ENCODE assay signal across 17 cellular contexts in the genomic region with DNA sequence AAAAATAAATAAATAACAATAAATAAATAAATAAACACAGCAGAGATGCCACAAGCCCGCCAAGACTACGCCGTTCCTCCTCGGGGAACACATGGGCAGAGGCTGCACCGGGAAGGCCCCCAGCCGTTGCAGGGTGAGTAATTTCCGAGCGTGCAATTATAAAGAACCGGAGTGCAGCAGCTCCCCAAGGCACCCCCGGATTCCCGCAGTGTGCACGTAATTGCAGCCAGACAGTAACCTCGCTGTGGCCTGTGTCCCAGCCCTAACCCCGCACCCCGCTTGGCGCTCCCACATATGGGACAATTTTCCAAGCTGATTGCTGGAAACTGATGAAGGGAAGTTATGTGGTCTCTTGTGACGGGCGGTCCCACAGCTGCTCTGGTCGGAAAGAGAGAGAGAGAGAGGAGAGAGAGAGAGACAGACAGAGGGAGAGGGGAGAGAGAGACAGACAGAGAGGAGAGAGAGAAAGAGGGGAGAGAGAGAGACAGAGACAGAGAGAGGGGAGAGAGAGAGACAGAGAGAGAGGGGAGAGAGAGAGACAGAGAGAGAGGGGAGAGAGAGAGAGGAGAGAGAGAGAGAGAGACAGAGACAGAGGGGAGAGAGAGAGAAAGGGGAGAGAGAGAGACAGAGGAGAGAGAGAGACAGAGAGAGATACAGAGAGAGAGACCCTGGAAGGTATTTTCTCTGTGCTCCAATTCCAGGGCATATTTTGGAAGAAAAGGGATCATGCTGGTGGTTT.
"Had no signal": no experiment of that assay in that cellular context is flagged by ENCODE, and none has a peak within 500 bp of the region (broad histone marks: within the 10 kb centered on the region; RNA-seq: fewer than 3 reads in every experiment).

No MANE protein-coding gene starts in this region.

- H3K27me3 Mint-ChIP-seq: T-helper 17 cell had no signal

- ATAC-seq: activated CD8-positive, alpha-beta T cell treated with anti-CD3 and anti-CD28 coated beads for 36 hours; activated naive CD4-positive, alpha-beta T cell treated with anti-CD3 and anti-CD28 coated beads, Interleukin-2, amount 50 U/mL, for 72 hours; activated T-cell treated with anti-CD3 and anti-CD28 coated beads, Interleukin-2, amount 50 U/mL, for 72 hours; esophagus mucosa; mucosa of descending colon; naive thymus-derived CD4-positive, alpha-beta T cell; T-helper 17 cell had no signal

- H3K27me3 ChIP-seq: colonic mucosa, neutrophil had no signal

- H3K36me3 Mint-ChIP-seq: activated naive CD4-positive, alpha-beta T cell treated with anti-CD3 and anti-CD28 coated beads, Interleukin-2, amount 50 U/mL, for 72 hours; naive thymus-derived CD4-positive, alpha-beta T cell had no signal

- H3K4me1 Mint-ChIP-seq: naive thymus-derived CD4-positive, alpha-beta T cell; T-helper 17 cell had no signal

- H3K36me3 ChIP-seq: colonic mucosa, left ventricle myocardium inferior, neutrophil, thoracic aorta had no signal

- H3K27ac ChIP-seq: colonic mucosa, left ventricle myocardium inferior, neutrophil, thoracic aorta had no signal

- H3K4me3 Mint-ChIP-seq: activated CD8-positive, alpha-beta T cell treated with anti-CD3 and anti-CD28 coated beads for 36 hours; activated T-cell treated with anti-CD3 and anti-CD28 coated beads, Interleukin-2, amount 50 U/mL, for 72 hours; naive thymus-derived CD4-positive, alpha-beta T cell; T-helper 17 cell had no signal

- H3K4me3 ChIP-seq: colonic mucosa, left ventricle myocardium inferior, mucosa of descending colon, thoracic aorta had no signal

- H3K9me3 ChIP-seq: colonic mucosa, neutrophil, thoracic aorta had no signal

- H3K4me1 ChIP-seq: colonic mucosa, left ventricle myocardium inferior had no signal

- DNase-seq: activated CD4-positive, alpha-beta T cell treated with anti-CD3 and anti-CD28 coated beads for 48 hours; activated CD8-positive, alpha-beta T cell treated with anti-CD3 and anti-CD28 coated beads for 36 hours; activated gamma-delta T cell; activated T-cell treated with anti-CD3 and anti-CD28 coated beads, Interleukin-2, amount 50 U/mL, for 72 hours; colonic mucosa; foreskin fibroblast; left ventricle myocardium inferior; mucosa of descending colon; naive thymus-derived CD4-positive, alpha-beta T cell; posterior cingulate gyrus; stimulated activated CD4-positive, alpha-beta T cell treated with anti-CD3 and anti-CD28 coated beads, Interleukin-4, amount 100 ng/mL, for 24 hours; stimulated activated naive CD4-positive, alpha-beta T cell treated with Interleukin-2 at 50 U/mL for 16 hours; T-helper 17 cell had no signal

- H3K27ac Mint-ChIP-seq: activated CD8-positive, alpha-beta T cell treated with anti-CD3 and anti-CD28 coated beads for 36 hours; activated T-cell treated with anti-CD3 and anti-CD28 coated beads, Interleukin-2, amount 50 U/mL, for 72 hours; naive thymus-derived CD4-positive, alpha-beta T cell; T-helper 17 cell had no signal
